Comparison of ENCODE assay signal across 10 cellular contexts in the genomic region with DNA sequence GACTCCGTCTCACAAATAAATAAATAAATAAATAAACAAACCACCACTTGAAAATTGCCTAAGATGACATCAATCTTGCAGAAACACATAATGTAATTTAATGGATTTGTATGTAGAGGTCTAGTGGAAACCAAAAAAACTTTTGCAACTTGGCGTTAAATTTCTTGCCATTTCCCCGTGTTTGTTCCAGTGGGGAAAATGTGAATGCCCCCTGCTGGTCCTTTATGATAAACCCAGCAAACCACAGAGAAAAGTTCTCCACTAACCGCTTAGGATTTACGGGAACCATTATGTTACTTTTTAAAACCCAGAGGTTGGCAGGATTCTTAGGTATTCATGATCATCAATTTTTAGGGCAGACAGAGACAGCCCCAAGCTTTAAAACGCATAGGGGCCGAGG. TPM values are rescaled to one million over a fixed set of nuclear protein-coding genes. Genes with fewer than 3 reads are reported as not detected.
DNase-seq lines count a peak whose midpoint lies in the region; ATAC-seq, FAIRE-seq and TF ChIP-seq lines count a peak whose summit lies in the region.
"Had no signal": no experiment of that assay in that cellular context is flagged by ENCODE, and none has a peak within 500 bp of the region (broad histone marks: within the 10 kb centered on the region; RNA-seq: fewer than 3 reads in every experiment).

No MANE protein-coding gene starts in this region.

- H3K27ac Mint-ChIP-seq in glutamatergic neuron (ENCODE audit: unreplicated experiment), result no peak overlapping the region
- H3K27ac Mint-ChIP-seq: naive B cell had no signal

- WGBS in heart left ventricle, 4 donors, result 64 to 81% (median 74%) methylated on average over 7 of the region's 7 CpGs

- H3K36me3 ChIP-seq in heart left ventricle, result no peaks in the 10 kb centered on the region
- no peaks in the 10 kb centered on the region for H3K36me3 ChIP-seq in RWPE2 (ENCODE audit: low read depth)

- H3K36me3 Mint-ChIP-seq in glutamatergic neuron (ENCODE audit: unreplicated experiment), result no peaks in the 10 kb centered on the region
- H3K36me3 Mint-ChIP-seq: naive B cell had no signal

- H3K4me3 ChIP-seq in heart left ventricle (no peak overlapping the region), RWPE2 (ENCODE audit: severe bottlenecking) (no peak overlapping the region)

- ATAC-seq in heart left ventricle, result no peak
- no peak for ATAC-seq in Right ventricle myocardium superior (ENCODE audit: poor library complexity)
- ATAC-seq in RWPE2 (ENCODE audit: low read depth), result no peak
- no peak for ATAC-seq in HG03521 (IDR thresholded peaks at IDR 0.05; ENCODE audit: unreplicated experiment)

- peaks cover 19% of the 10 kb centered on the region for H3K4me1 Mint-ChIP-seq in glutamatergic neuron (ENCODE audit: low read depth, unreplicated experiment)

- H3K9me3 Mint-ChIP-seq in glutamatergic neuron (ENCODE audit: unreplicated experiment), result peaks cover 2% of the 10 kb centered on the region
- H3K9me3 Mint-ChIP-seq: naive B cell had no signal

- no peak for FAIRE-seq in urothelium cell line (lab: Jason Lieb, UNC)

- no peaks in the 10 kb centered on the region for H3K27me3 Mint-ChIP-seq in glutamatergic neuron (ENCODE audit: unreplicated experiment)

- H3K27ac ChIP-seq in heart left ventricle (no peak overlapping the region), RWPE2 (ENCODE audit: poor library complexity, severe bottlenecking) (no peak overlapping the region)

- intact Hi-C loops in heart left ventricle (cut with DNase I) (loop anchor here in 3 of 10 donors (5.0 to 10.0 kb wide), 3 partner anchors 93 to 205 kb away; partner anchors contain the start of genes LAMB1 (in 3 of the 3) and DLD (in 1 of the 3)), Right ventricle myocardium superior (cut with DNase I) (no loop called here)

- H3K27me3 ChIP-seq in heart left ventricle, result no peaks in the 10 kb centered on the region
- no peaks in the 10 kb centered on the region for H3K27me3 ChIP-seq in RWPE2 (ENCODE audit: insufficient read depth, poor library complexity, severe bottlenecking)

- no peak for DNase-seq in heart left ventricle
- DNase-seq in Right ventricle myocardium superior, result no peak
- DNase-seq in RWPE2 (ENCODE audit: low spot score), result no peak
- no peak for DNase-seq in glutamatergic neuron
- peak; percentile 34 for DNase-seq in urothelium cell line (ENCODE audit: low spot score)
- no peak for DNase-seq in activated CD4-positive, alpha-beta T cell treated with anti-CD3 and anti-CD28 coated beads, Interleukin-2, amount 50 U/mL, for 4 hours
- DNase-seq in superior temporal gyrus (ENCODE audit: extremely low spot score), result no peak
- DNase-seq: naive B cell, NCI-H748 treated with DMSO at 0.1 percent for 48 hours had no signal

- TF ChIP-seq CTCF in heart left ventricle (IDR thresholded peaks at IDR 0.05) (peak in 11 of 12 donors; percentile 18 to 57 (median 42)), RWPE2 (IDR thresholded peaks at IDR 0.05; ENCODE audit: poor library complexity, severe bottlenecking) (peak; percentile 67), glutamatergic neuron (IDR thresholded peaks at IDR 0.05; ENCODE audit: partially characterized antibody, unreplicated experiment) (peak; percentile 69)

- no peak overlapping the region for H3K4me3 Mint-ChIP-seq in glutamatergic neuron (ENCODE audit: unreplicated experiment)
- H3K4me3 Mint-ChIP-seq: naive B cell had no signal

- no peak for TF ChIP-seq POLR2A in heart left ventricle (IDR thresholded peaks at IDR 0.05)

- H3K9me3 ChIP-seq in heart left ventricle (no peaks in the 10 kb centered on the region), RWPE2 (ENCODE audit: severe bottlenecking) (peaks cover 3% of the 10 kb centered on the region)

- H3K4me1 ChIP-seq in heart left ventricle (peaks cover 0 to 33% (median 22%) of the 10 kb centered on the region in 12 donors), RWPE2 (ENCODE audit: insufficient read depth, poor library complexity, severe bottlenecking) (peaks cover 4% of the 10 kb centered on the region)

RNA-seq across cellular contexts. Expression of gene LAMB4, which starts 32.5 kb away (rescaled TPM):
- total RNA-seq in heart left ventricle (under 1 TPM in 5 of 9 donors, not detected in 4; 0.20 to 0.31 (median 0.26) TPM), Right ventricle myocardium superior (0.30 TPM), glutamatergic neuron (ENCODE audit: unreplicated experiment) (not detected)
- polyA plus RNA-seq in heart left ventricle, result under 1 TPM; 0.19 to 0.29 TPM
